ENCODE assay signal across 8 cellular contexts in genomic region chr9:89549031-89549644, GRCh38. TPM values are rescaled to one million over a fixed set of nuclear protein-coding genes. Genes with fewer than 3 reads are reported as not detected.
A peak's percentile ranks its signal among the peaks of the same experiment; 100 is the strongest.
DNase-seq lines count a peak whose midpoint lies in the region; ATAC-seq and TF ChIP-seq lines count a peak whose summit lies in the region.

No MANE protein-coding gene starts in this region.

- H3K4ac ChIP-seq in trophoblast cell (ENCODE audit: low read depth, low read length) = no peak overlapping the region

- no peak overlapping the region for H4K12ac ChIP-seq in trophoblast cell (ENCODE audit: low read depth, low read length)

- ATAC-seq in GM21723 (IDR thresholded peaks at IDR 0.05; ENCODE audit: unreplicated experiment) (peak; percentile 94), gastroesophageal sphincter (peak; percentile 93)

- no peak for TF ChIP-seq POLR2A in gastroesophageal sphincter (IDR thresholded peaks at IDR 0.05)

- no peak overlapping the region for H3K4me2 ChIP-seq in trophoblast cell (ENCODE audit: low read length)

- no peak overlapping the region for H4K91ac ChIP-seq in trophoblast cell (ENCODE audit: low read depth, low read length)

- no peak overlapping the region for H2BK12ac ChIP-seq in trophoblast cell (ENCODE audit: low read length)

- H2BK5ac ChIP-seq in trophoblast cell (ENCODE audit: low read depth, low read length, poor library complexity) = no peak overlapping the region

- no peak overlapping the region for H3K9ac ChIP-seq in trophoblast cell (ENCODE audit: low read length)

- H3K27me3 ChIP-seq in SJCRH30 (0 out of 2 replicates have a peak, but pooled peaks cover 3% of the 10 kb centered on the region), gastroesophageal sphincter (no peaks in the 10 kb centered on the region), trophoblast cell (ENCODE audit: insufficient read depth, low read length) (no peaks in the 10 kb centered on the region)

- DNase-seq in EL = peak; percentile 56
- DNase-seq in LHCN-M2 (ENCODE audit: low read depth) = peak; percentile 6
- peak; percentile 68 to 80 for DNase-seq in SJCRH30
- peak; percentile 33 for DNase-seq in activated gamma-delta T cell (lab: John Stamatoyannopoulos, UW)
- DNase-seq in trophoblast cell = peak; percentile 65 to 84
- peak; percentile 86 for DNase-seq in ureter (ENCODE audit: low spot score)

- H3K4me3 ChIP-seq in SJCRH30 = no peak overlapping the region
- no peak overlapping the region for H3K4me3 ChIP-seq in gastroesophageal sphincter
- no peak overlapping the region for H3K4me3 ChIP-seq in trophoblast cell (ENCODE audit: low read depth, low read length)

- peak; percentile 76 to 89 (median 77) for TF ChIP-seq CTCF in gastroesophageal sphincter (IDR thresholded peaks at IDR 0.05)

- no peak overlapping the region for H2BK120ac ChIP-seq in trophoblast cell (ENCODE audit: insufficient read depth, low read length, poor library complexity)

- H4K8ac ChIP-seq in trophoblast cell (ENCODE audit: low read depth, low read length) = no peak overlapping the region

- H3K9me3 ChIP-seq in SJCRH30 (replicated peaks) = peaks cover 12% of the 10 kb centered on the region
- peaks cover 0 to 16% (median 0%) of the 10 kb centered on the region in 3 donors for H3K9me3 ChIP-seq in gastroesophageal sphincter
- peaks cover 2% of the 10 kb centered on the region for H3K9me3 ChIP-seq in trophoblast cell (ENCODE audit: insufficient read depth, low read depth, low read length)

- H2AFZ ChIP-seq in trophoblast cell (ENCODE audit: insufficient read depth, low read length, poor library complexity) = no peak overlapping the region

- no peak for TF ChIP-seq EP300 in gastroesophageal sphincter (IDR thresholded peaks at IDR 0.05)

- H3K79me1 ChIP-seq in trophoblast cell (ENCODE audit: low read length) = no peaks in the 10 kb centered on the region

- no peak overlapping the region for H3K14ac ChIP-seq in trophoblast cell (ENCODE audit: low read length)

- no peak overlapping the region for H3K23ac ChIP-seq in trophoblast cell (ENCODE audit: low read length)

- H3K18ac ChIP-seq in trophoblast cell (ENCODE audit: low read length) = no peak overlapping the region

- H3K36me3 ChIP-seq in SJCRH30 (no peaks in the 10 kb centered on the region), gastroesophageal sphincter (no peaks in the 10 kb centered on the region), trophoblast cell (ENCODE audit: control insufficient read depth in 1 of 2, insufficient read depth in 2 of 2, low read length in 2 of 2) (no peaks in the 10 kb centered on the region)

- H2AK5ac ChIP-seq in trophoblast cell (ENCODE audit: low read length) = no peak overlapping the region

- H3K4me1 ChIP-seq in SJCRH30 (no peaks in the 10 kb centered on the region), gastroesophageal sphincter (no peaks in the 10 kb centered on the region), trophoblast cell (ENCODE audit: control insufficient read depth in 1 of 2, insufficient read depth in 2 of 2, low read length in 2 of 2) (no peaks in the 10 kb centered on the region)

- 21 to 29% methylated on average over 5 of the region's 5 CpGs for WGBS in gastroesophageal sphincter (ENCODE audit: low coverage in 1 of 2), 2 donors
- WGBS in trophoblast cell (ENCODE audit: extremely low coverage, insufficient coverage, insufficient read length) = no CpG with 5 or more reads among the region's 5 CpGs

- no peaks in the 10 kb centered on the region for H3K79me2 ChIP-seq in trophoblast cell (ENCODE audit: control insufficient read depth, insufficient read depth, low read length, poor library complexity)

- no peak overlapping the region for H3K27ac ChIP-seq in SJCRH30
- H3K27ac ChIP-seq in gastroesophageal sphincter = no peak overlapping the region
- H3K27ac ChIP-seq in trophoblast cell (ENCODE audit: low read depth, low read length) = no peak overlapping the region

RNA-seq across cellular contexts. Expression of gene SEMA4D, which starts 51.2 kb away (rescaled TPM):
- 0.06 TPM in 1 of 2 replicates, not detected in the other for total RNA-seq in LHCN-M2 (2014; rRNA removed)
- polyA plus RNA-seq in LHCN-M2 (2012) = 0.49 TPM
- 0.08 TPM in 1 of 2 replicates, not detected in the other for total RNA-seq in SJCRH30 (2014; rRNA removed; shearing (Covaris generic))
- total RNA-seq in gastroesophageal sphincter = 10 to 100 TPM in 1 of 4 donors, 1 to 10 TPM in 3; 4.4 to 12.0 (median 6.5) TPM
- polyA plus RNA-seq in trophoblast cell (2013) = 6.3 and 6.5 TPM in 2 replicates
- total RNA-seq in ureter = 54.3 TPM

RNA-seq across cellular contexts. Expression of gene GADD45G, which starts 55.7 kb away (rescaled TPM):
- total RNA-seq in LHCN-M2 (2014; rRNA removed) = 0.92 TPM in 1 of 2 replicates, not detected in the other
- 0.69 TPM for polyA plus RNA-seq in LHCN-M2 (2012)
- 23.2 and 23.5 TPM in 2 replicates for total RNA-seq in SJCRH30 (2014; rRNA removed; shearing (Covaris generic))
- total RNA-seq in gastroesophageal sphincter = 100 to 1,000 TPM in 1 of 4 donors, 10 to 100 TPM in 3; 63.5 to 150 (median 91.8) TPM
- 140 and 155 TPM in 2 replicates for polyA plus RNA-seq in trophoblast cell (2013)
- 6.2 TPM for total RNA-seq in ureter

Comparison
In these comparisons a context has a peak if more than half of its experiments do, and no peak if none do; other contexts are left out.
1. DNase-seq: peak in every context shown above with its lines; median percentile 86 in ureter; 74 in trophoblast cell; 74 in SJCRH30; 56 in EL; 33 in activated gamma-delta T cell; 6 in LHCN-M2.